18 cellular contexts compared by ENCODE assay signal in genomic region chr4:55758570-55758969, GRCh38.
A peak's percentile ranks its signal among the peaks of the same experiment; 100 is the strongest.
DNase-seq lines count a peak whose midpoint lies in the region; ATAC-seq and TF ChIP-seq lines count a peak whose summit lies in the region.
"Had no signal": no experiment of that assay in that cellular context is flagged by ENCODE, and none has a peak within 500 bp of the region (broad histone marks: within the 10 kb centered on the region; RNA-seq: fewer than 3 reads in every experiment).

No MANE protein-coding gene starts in this region.

- no peaks in the 10 kb centered on the region for H3K27me3 Mint-ChIP-seq in GM23338 (ENCODE audit: insufficient read depth, low read depth, poor library complexity)
- H3K27me3 Mint-ChIP-seq: activated B cell treated with CpG ODN at 0.5 μM for 24 hours; activated naive CD8-positive, alpha-beta T cell treated with anti-CD3 and anti-CD28 coated beads, Interleukin-2, amount 50 U/mL, for 24 hours; stimulated activated naive B cell treated with anti-CD40 and anti-IgM and Interleukin-4, amounts not matched to agents 10 μg/mL and 1 μg/mL and 100 μg/mL, for 72 hours had no signal

- DNase-seq in GM23338 (ENCODE audit: low spot score) (no peak), PC-3 (no peak), left ventricle myocardium superior (no peak), NCI-H2227 treated with DMSO at 0.1 percent for 48 hours (lab: John Stamatoyannopoulos, UW) (no peak), GDM1 (lab: John Stamatoyannopoulos, UW) (no peak), thyroid gland (no peak), NAMALWA (ENCODE audit: low spot score) (no peak)
- DNase-seq: activated B cell treated with CpG ODN at 0.5 μM for 24 hours; activated naive CD8-positive, alpha-beta T cell treated with anti-CD3 and anti-CD28 coated beads, Interleukin-2, amount 50 U/mL, for 24 hours; BE2C; MM.1S; NCI-H748 treated with DMSO at 0.1 percent for 48 hours; SK-N-SH; stimulated activated CD4-positive, alpha-beta T cell treated with anti-CD3 and anti-CD28 coated beads, Interleukin-4, amount 100 ng/mL, for 24 hours; stimulated activated naive B cell treated with anti-CD40 and anti-IgM and Interleukin-4, amounts not matched to agents 10 μg/mL and 1 μg/mL and 100 μg/mL, for 72 hours had no signal

- no peak overlapping the region for H3K9ac ChIP-seq in PC-3 (ENCODE audit: low read length)
- H3K9ac ChIP-seq: SK-N-SH had no signal

- H3F3A ChIP-seq in GM23338 (replicated peaks; ENCODE audit: low read depth) (no peaks in the 10 kb centered on the region), PC-3 (ENCODE audit: low read length, unreplicated experiment) (no peaks in the 10 kb centered on the region)

- H3K36me3 Mint-ChIP-seq in GM23338 (ENCODE audit: low read depth) = no peaks in the 10 kb centered on the region
- H3K36me3 Mint-ChIP-seq: stimulated activated naive B cell treated with anti-CD40 and anti-IgM and Interleukin-4, amounts not matched to agents 10 μg/mL and 1 μg/mL and 100 μg/mL, for 72 hours had no signal

- CTCF ChIA-PET in PC-3 (lab: Charles Lee) = no interaction called here

- TF ChIP-seq CTCF in GM23338 (conservative IDR thresholded peaks at IDR 0.05; ENCODE audit: low read depth in 2 of 2) (no peak), PC-3 (conservative IDR thresholded peaks at IDR 0.05; ENCODE audit: low read depth, low read length) (no peak), thyroid gland (IDR thresholded peaks at IDR 0.05) (no peak)

- no peak overlapping the region for H3K4me2 ChIP-seq in GM23338
- H3K4me2 ChIP-seq in PC-3 (ENCODE audit: low read length) = no peak overlapping the region
- H3K4me2 ChIP-seq: SK-N-SH had no signal

- no peaks in the 10 kb centered on the region for H3K79me2 ChIP-seq in ACC112 (ENCODE audit: control insufficient read depth, insufficient read depth, low read length, unreplicated experiment)
- H3K79me2 ChIP-seq in GM23338 (replicated peaks; ENCODE audit: insufficient read depth) = no peaks in the 10 kb centered on the region
- H3K79me2 ChIP-seq in PC-3 (ENCODE audit: low read length) = no peaks in the 10 kb centered on the region

- H3K27ac Mint-ChIP-seq in GM23338 = no peak overlapping the region
- H3K27ac Mint-ChIP-seq: activated B cell treated with CpG ODN at 0.5 μM for 24 hours; activated naive CD8-positive, alpha-beta T cell treated with anti-CD3 and anti-CD28 coated beads, Interleukin-2, amount 50 U/mL, for 24 hours; stimulated activated naive B cell treated with anti-CD40 and anti-IgM and Interleukin-4, amounts not matched to agents 10 μg/mL and 1 μg/mL and 100 μg/mL, for 72 hours had no signal

- H3K27me3 ChIP-seq in ACC112 (ENCODE audit: insufficient read depth, low read length) (no peaks in the 10 kb centered on the region), GM23338 (ENCODE audit: insufficient read depth) (no peaks in the 10 kb centered on the region), PC-3 (ENCODE audit: low read length) (no peaks in the 10 kb centered on the region), thyroid gland (no peaks in the 10 kb centered on the region)
- H3K27me3 ChIP-seq: BE2C had no signal

- no peaks in the 10 kb centered on the region for H3K9me3 Mint-ChIP-seq in GM23338
- H3K9me3 Mint-ChIP-seq: activated B cell treated with CpG ODN at 0.5 μM for 24 hours; activated naive CD8-positive, alpha-beta T cell treated with anti-CD3 and anti-CD28 coated beads, Interleukin-2, amount 50 U/mL, for 24 hours; stimulated activated naive B cell treated with anti-CD40 and anti-IgM and Interleukin-4, amounts not matched to agents 10 μg/mL and 1 μg/mL and 100 μg/mL, for 72 hours had no signal

- no peaks in the 10 kb centered on the region for H3K9me3 ChIP-seq in PC-3 (ENCODE audit: low read length)
- H3K9me3 ChIP-seq in thyroid gland = no peaks in the 10 kb centered on the region
- H3K9me3 ChIP-seq: BE2C, SK-N-SH had no signal

- H3K4me3 ChIP-seq in ACC112 (ENCODE audit: low read depth, low read length) (no peak overlapping the region), GM23338 (no peak overlapping the region), PC-3 (ENCODE audit: low read length) (no peak overlapping the region), thyroid gland (replicated peaks in 1 of 3) (no peak overlapping the region)
- H3K4me3 ChIP-seq: coronary artery had no signal

- H3K9me2 ChIP-seq in GM23338 (ENCODE audit: insufficient read depth) (no peaks in the 10 kb centered on the region), PC-3 (replicated peaks; ENCODE audit: low read length) (no peaks in the 10 kb centered on the region)
- H3K9me2 ChIP-seq: SK-N-SH had no signal

- intact Hi-C loops in PC-3 (cut with micrococcal nuclease) = loop anchor here (5.0 kb wide), 1 partner anchor 109 kb away; no protein-coding TSS in a partner anchor
- intact Hi-C loops in left ventricle myocardium superior (cut with micrococcal nuclease) = no loop called here
- intact Hi-C loops in thyroid gland (cut with DNase I) = no loop called here

- H3K27ac ChIP-seq in ACC112 (ENCODE audit: low read depth, low read length) (peak overlapping the region; percentile 50), GM23338 (ENCODE audit: low read depth) (no peak overlapping the region), PC-3 (ENCODE audit: low read length) (no peak overlapping the region), thyroid gland (no peak overlapping the region)
- H3K27ac ChIP-seq: coronary artery, HL-60 had no signal

- H2AFZ ChIP-seq in ACC112 (ENCODE audit: low read length, unreplicated experiment) (peak overlapping the region; percentile 79), GM23338 (peak overlapping the region; percentile 94; the same call in 1 of the 2 replicates), PC-3 (ENCODE audit: low read length) (peak overlapping the region; percentile 52)

- H3K4me1 Mint-ChIP-seq in GM23338 = peaks cover 18% of the 10 kb centered on the region
- H3K4me1 Mint-ChIP-seq: activated B cell treated with CpG ODN at 0.5 μM for 24 hours; activated naive CD8-positive, alpha-beta T cell treated with anti-CD3 and anti-CD28 coated beads, Interleukin-2, amount 50 U/mL, for 24 hours had no signal

- POLR2A ChIA-PET in PC-3 (lab: Charles Lee; ENCODE audit: unreplicated experiment) = no interaction called here

- BruUV-seq in PC-3 (replicated peaks; lab: Mats Ljungman, UMichigan) = no TSS peak

- no peaks in the 10 kb centered on the region for H3K36me3 ChIP-seq in ACC112 (ENCODE audit: insufficient read depth, low read length)
- H3K36me3 ChIP-seq in GM23338 (ENCODE audit: insufficient read depth) = no peaks in the 10 kb centered on the region
- no peaks in the 10 kb centered on the region for H3K36me3 ChIP-seq in PC-3 (ENCODE audit: low read depth, low read length)
- H3K36me3 ChIP-seq in thyroid gland = no peaks in the 10 kb centered on the region
- H3K36me3 ChIP-seq: BE2C had no signal

- WGBS in thyroid gland, 2 donors = 87 to 88% methylated on average over 4 of the region's 4 CpGs

- no peaks in the 10 kb centered on the region for H4K20me1 ChIP-seq in GM23338 (replicated peaks; ENCODE audit: insufficient read depth)
- no peaks in the 10 kb centered on the region for H4K20me1 ChIP-seq in PC-3 (ENCODE audit: low read length)

- no peak overlapping the region for H3K4me3 Mint-ChIP-seq in GM23338
- H3K4me3 Mint-ChIP-seq: activated B cell treated with CpG ODN at 0.5 μM for 24 hours; activated naive CD8-positive, alpha-beta T cell treated with anti-CD3 and anti-CD28 coated beads, Interleukin-2, amount 50 U/mL, for 24 hours; stimulated activated naive B cell treated with anti-CD40 and anti-IgM and Interleukin-4, amounts not matched to agents 10 μg/mL and 1 μg/mL and 100 μg/mL, for 72 hours had no signal

- no peak for TF ChIP-seq POLR2A in thyroid gland (IDR thresholded peaks at IDR 0.05)

- no peak for ATAC-seq in GM23338
- no peak for ATAC-seq in PC-3
- peak; percentile 77 for ATAC-seq in left ventricle myocardium superior
- ATAC-seq: activated naive CD8-positive, alpha-beta T cell treated with anti-CD3 and anti-CD28 coated beads, Interleukin-2, amount 50 U/mL, for 24 hours; stimulated activated naive B cell treated with anti-CD40 and anti-IgM and Interleukin-4, amounts not matched to agents 10 μg/mL and 1 μg/mL and 100 μg/mL, for 72 hours had no signal

- H3K4me1 ChIP-seq in ACC112 (ENCODE audit: control insufficient read depth, insufficient read depth, low read length, unreplicated experiment) = peaks cover 37% of the 10 kb centered on the region
- H3K4me1 ChIP-seq in GM23338 (ENCODE audit: insufficient read depth) = no peaks in the 10 kb centered on the region
- peaks cover 22% of the 10 kb centered on the region for H3K4me1 ChIP-seq in PC-3 (ENCODE audit: insufficient read depth, low read length)
- H3K4me1 ChIP-seq in thyroid gland = no peaks in the 10 kb centered on the region
- H3K4me1 ChIP-seq: BE2C had no signal

TF ChIP-seq in GM23338, 12 proteins besides CTCF, POLR2A, EP300 and RAD21 (continues in another document):
- TF ChIP-seq ZNF114 (CRISPR knock-in tag; IDR thresholded peaks at IDR 0.05) (no peak), REST (IDR thresholded peaks at IDR 0.05; ENCODE audit: unreplicated experiment) (no peak), JUNB (IDR thresholded peaks at IDR 0.05; ENCODE audit: unreplicated experiment) (no peak), STAT1 (IDR thresholded peaks at IDR 0.05; ENCODE audit: unreplicated experiment) (no peak), ZNF331 (CRISPR knock-in tag; IDR thresholded peaks at IDR 0.05; ENCODE audit: low read depth) (no peak), EZH2phosphoT487 (IDR thresholded peaks at IDR 0.05; ENCODE audit: unreplicated experiment) (no peak)
